In genomic region chr14:54396183-54396492, GRCh38 we compare ENCODE assay signal across 8 cellular contexts. TPM values are rescaled to one million over a fixed set of nuclear protein-coding genes. Genes with fewer than 3 reads are reported as not detected.
DNase-seq lines count a peak whose midpoint lies in the region; ATAC-seq, FAIRE-seq and TF ChIP-seq lines count a peak whose summit lies in the region.

No MANE protein-coding gene starts in this region.

- FAIRE-seq in keratinocyte (lab: Jason Lieb, UNC) (no peak), small intestine (lab: Jason Lieb, UNC) (no peak)

- WGBS in small intestine, 3 donors: 57 to 72% (median 59%) methylated on average over 9 of the region's 9 CpGs

- TF ChIP-seq CTCF in keratinocyte (optimal IDR thresholded peaks at IDR 0.05 in 1 of 3, IDR thresholded peaks at IDR 0.05 in 1 of 3, conservative IDR thresholded peaks at IDR 0.05 in 1 of 3; ENCODE audit: extremely low read depth in 1 of 3, insufficient read depth in 2 of 3, low read length in 3 of 3): no peak

- peak overlapping the region; percentile 40 for H3K27ac ChIP-seq in keratinocyte (ENCODE audit: control insufficient read depth, insufficient read depth, low read length)
- H3K27ac ChIP-seq in small intestine (ENCODE audit: low read depth in 1 of 2, low read length in 1 of 2): peak overlapping the region in 1 of 2 donors; percentile 40

- peak overlapping the region; percentile 64 to 83 (median 77) for H3K4me3 ChIP-seq in keratinocyte (ENCODE audit: control insufficient read depth in 2 of 3, extremely low read depth in 1 of 3, insufficient read depth in 2 of 3, low read depth in 1 of 3, low read length in 3 of 3)
- peak overlapping the region in 1 of 2 donors; percentile 31 for H3K4me3 ChIP-seq in small intestine (ENCODE audit: low read depth in 1 of 2, low read length in 2 of 2)

- H3K36me3 ChIP-seq in keratinocyte (ENCODE audit: control insufficient read depth in 2 of 2, extremely low read depth in 1 of 2, insufficient read depth in 2 of 2, low read length in 2 of 2): no peaks in the 10 kb centered on the region
- no peaks in the 10 kb centered on the region for H3K36me3 ChIP-seq in small intestine (ENCODE audit: control insufficient read depth in 2 of 2, insufficient read depth in 2 of 2, low read length in 2 of 2)

- peak overlapping the region; percentile 94 for H3K4me3 Mint-ChIP-seq in T-helper 2 cell treated with Interferon-gamma antibody and Interleukin-4, amounts not matched to agents 5 μg/mL and 100 μg/mL, for 36 hours
- peak overlapping the region; percentile 85 for H3K4me3 Mint-ChIP-seq in activated T-helper 17 cell treated with anti-CD3 and anti-CD28 coated beads, Interleukin-2, amount 50 U/mL, for 72 hours
- H3K4me3 Mint-ChIP-seq in stimulated activated naive CD8-positive, alpha-beta T cell treated with anti-CD3 and anti-CD28 coated beads, Interleukin-15, amount 100 ng/mL, for 72 hours: peak overlapping the region; percentile 89 to 91

- peaks cover 2% of the 10 kb centered on the region for H3K9me1 ChIP-seq in keratinocyte (ENCODE audit: control insufficient read depth, extremely low read depth, insufficient read depth, low read length)

- H3K27me3 ChIP-seq in keratinocyte (ENCODE audit: control insufficient read depth, extremely low read depth, insufficient read depth, low read length): no peaks in the 10 kb centered on the region
- H3K27me3 ChIP-seq in small intestine (ENCODE audit: control insufficient read depth in 2 of 2, insufficient read depth in 2 of 2, low read length in 2 of 2): no peaks in the 10 kb centered on the region

- H3K9me3 ChIP-seq in keratinocyte (ENCODE audit: control insufficient read depth, low read depth, low read length) (no peaks in the 10 kb centered on the region), small intestine (ENCODE audit: control insufficient read depth, low read depth) (no peaks in the 10 kb centered on the region)

- no peaks in the 10 kb centered on the region for H3K27me3 Mint-ChIP-seq in T-helper 2 cell treated with Interferon-gamma antibody and Interleukin-4, amounts not matched to agents 5 μg/mL and 100 μg/mL, for 36 hours (ENCODE audit: low read depth)
- H3K27me3 Mint-ChIP-seq in activated T-helper 17 cell treated with anti-CD3 and anti-CD28 coated beads, Interleukin-2, amount 50 U/mL, for 72 hours: peaks cover 1% of the 10 kb centered on the region
- H3K27me3 Mint-ChIP-seq in stimulated activated naive CD8-positive, alpha-beta T cell treated with anti-CD3 and anti-CD28 coated beads, Interleukin-15, amount 100 ng/mL, for 72 hours: no peaks in the 10 kb centered on the region

- H4K20me1 ChIP-seq in keratinocyte (ENCODE audit: control insufficient read depth, extremely low read depth, insufficient read depth, low read length): no peaks in the 10 kb centered on the region

- no peaks in the 10 kb centered on the region for H3K9me3 Mint-ChIP-seq in T-helper 2 cell treated with Interferon-gamma antibody and Interleukin-4, amounts not matched to agents 5 μg/mL and 100 μg/mL, for 36 hours
- H3K9me3 Mint-ChIP-seq in activated T-helper 17 cell treated with anti-CD3 and anti-CD28 coated beads, Interleukin-2, amount 50 U/mL, for 72 hours: no peaks in the 10 kb centered on the region
- H3K9me3 Mint-ChIP-seq in stimulated activated naive CD8-positive, alpha-beta T cell treated with anti-CD3 and anti-CD28 coated beads, Interleukin-15, amount 100 ng/mL, for 72 hours: no peaks in the 10 kb centered on the region

- H2AFZ ChIP-seq in keratinocyte (ENCODE audit: control insufficient read depth, low read length): peak overlapping the region; percentile 88

- ATAC-seq in activated T-helper 17 cell treated with anti-CD3 and anti-CD28 coated beads, Interleukin-2, amount 50 U/mL, for 72 hours (replicated peaks): no peak
- ATAC-seq in stimulated activated naive CD8-positive, alpha-beta T cell treated with anti-CD3 and anti-CD28 coated beads, Interleukin-15, amount 100 ng/mL, for 72 hours: no peak
- ATAC-seq in HG02588 (IDR thresholded peaks at IDR 0.05; ENCODE audit: unreplicated experiment): no peak

- peak overlapping the region; percentile 54 for H3K4me2 ChIP-seq in keratinocyte (ENCODE audit: control insufficient read depth, extremely low read depth, insufficient read depth, low read depth, low read length)

- H3K4me1 ChIP-seq in keratinocyte (ENCODE audit: control insufficient read depth, extremely low read depth, insufficient read depth, low read length): peaks cover 15% of the 10 kb centered on the region
- no peaks in the 10 kb centered on the region for H3K4me1 ChIP-seq in small intestine (ENCODE audit: control insufficient read depth in 2 of 2, insufficient read depth in 1 of 2, low read depth in 1 of 2, low read length in 1 of 2)

- H3K4me1 Mint-ChIP-seq in T-helper 2 cell treated with Interferon-gamma antibody and Interleukin-4, amounts not matched to agents 5 μg/mL and 100 μg/mL, for 36 hours (ENCODE audit: low read depth): peaks cover 23% of the 10 kb centered on the region
- H3K4me1 Mint-ChIP-seq in activated T-helper 17 cell treated with anti-CD3 and anti-CD28 coated beads, Interleukin-2, amount 50 U/mL, for 72 hours: peaks cover 11% of the 10 kb centered on the region
- peaks cover 29% of the 10 kb centered on the region for H3K4me1 Mint-ChIP-seq in stimulated activated naive CD8-positive, alpha-beta T cell treated with anti-CD3 and anti-CD28 coated beads, Interleukin-15, amount 100 ng/mL, for 72 hours

- H3K36me3 Mint-ChIP-seq in T-helper 2 cell treated with Interferon-gamma antibody and Interleukin-4, amounts not matched to agents 5 μg/mL and 100 μg/mL, for 36 hours (ENCODE audit: low read depth): peaks cover 9% of the 10 kb centered on the region
- H3K36me3 Mint-ChIP-seq in activated T-helper 17 cell treated with anti-CD3 and anti-CD28 coated beads, Interleukin-2, amount 50 U/mL, for 72 hours (ENCODE audit: low read depth): peaks cover 6% of the 10 kb centered on the region

- H3K9ac ChIP-seq in keratinocyte (ENCODE audit: control insufficient read depth, extremely low read depth, insufficient read depth, low read length): peak overlapping the region; percentile 56

- dilution Hi-C loops in keratinocyte (cut with MboI; ENCODE audit: extremely low pct_ligation_motif_present, low sequenced_read_pairs): no loop called here

- H3K79me2 ChIP-seq in keratinocyte (ENCODE audit: control insufficient read depth, insufficient read depth, low read length): peaks cover 3% of the 10 kb centered on the region

- H3K27ac Mint-ChIP-seq in T-helper 2 cell treated with Interferon-gamma antibody and Interleukin-4, amounts not matched to agents 5 μg/mL and 100 μg/mL, for 36 hours: peak overlapping the region; percentile 72
- peak overlapping the region; percentile 88 for H3K27ac Mint-ChIP-seq in activated T-helper 17 cell treated with anti-CD3 and anti-CD28 coated beads, Interleukin-2, amount 50 U/mL, for 72 hours
- H3K27ac Mint-ChIP-seq in stimulated activated naive CD8-positive, alpha-beta T cell treated with anti-CD3 and anti-CD28 coated beads, Interleukin-15, amount 100 ng/mL, for 72 hours: peak overlapping the region in 1 of 2 donors; percentile 53

- no peak for DNase-seq in T-helper 2 cell treated with Interferon-gamma antibody and Interleukin-4, amounts not matched to agents 5 μg/mL and 100 μg/mL, for 36 hours (ENCODE audit: low spot score)
- DNase-seq in T-helper 2 cell (no peak), keratinocyte (ENCODE audit: low read depth, low spot score) (no peak), glomerular visceral epithelial cell (ENCODE audit: extremely low spot score) (no peak), small intestine (no peak)
- no peak for DNase-seq in stimulated activated naive CD8-positive, alpha-beta T cell treated with anti-CD3 and anti-CD28 coated beads, Interleukin-15, amount 100 ng/mL, for 72 hours

RNA-seq across cellular contexts. Expression of gene CDKN3, which starts 0.7 kb away (rescaled TPM):
- total RNA-seq in activated T-helper 17 cell treated with anti-CD3 and anti-CD28 coated beads, Interleukin-2, amount 50 U/mL, for 72 hours: 10 to 100 TPM; 68.0 to 73.3 TPM
- polyA plus RNA-seq in keratinocyte: 6.8 to 51.6 TPM (median 26.8 TPM) in 3 replicates
- polyA plus RNA-seq in keratinocyte (2011; ENCODE audit: low read depth): not detected
- 9.2 and 20.8 TPM in 2 replicates for polyA plus RNA-seq in keratinocyte (2011; cell fraction: cytosol; rRNA removed)
- polyA plus RNA-seq in keratinocyte (2011; cell fraction: nucleus; rRNA removed): 3.2 and 3.8 TPM in 2 replicates
- polyA plus RNA-seq in keratinocyte (2012; ENCODE audit: low replicate concordance): 0.30 and 28.7 TPM in 2 replicates
- polyA minus RNA-seq in keratinocyte: 2.4 to 22.9 TPM (median 7.5 TPM) in 3 replicates
- 2.5 TPM for polyA minus RNA-seq in keratinocyte (2011; cell fraction: cytosol; rRNA and poly(A)+ RNA removed)
- 0.63 and 3.3 TPM in 2 replicates for polyA minus RNA-seq in keratinocyte (2011; cell fraction: nucleus; rRNA and poly(A)+ RNA removed)
- polyA plus RNA-seq in small intestine: 10 to 100 TPM in 2 of 3 donors, 1 to 10 TPM in 1; 2.2 to 56.3 (median 10.1) TPM

RNA-seq across cellular contexts. Expression of gene CNIH1, which starts 45.0 kb away (rescaled TPM):
- total RNA-seq in activated T-helper 17 cell treated with anti-CD3 and anti-CD28 coated beads, Interleukin-2, amount 50 U/mL, for 72 hours: 10 to 100 TPM; 56.1 to 60.8 TPM
- polyA plus RNA-seq in keratinocyte (220 to 322 TPM (median 314 TPM) in 3 replicates), small intestine (100 to 1,000 TPM in 2 of 3 donors, 10 to 100 TPM in 1; 70.7 to 201 (median 126) TPM)
- 232 TPM for polyA plus RNA-seq in keratinocyte (2011; ENCODE audit: low read depth)
- 185 and 284 TPM in 2 replicates for polyA plus RNA-seq in keratinocyte (2011; cell fraction: cytosol; rRNA removed)
- polyA plus RNA-seq in keratinocyte (2011; cell fraction: nucleus; rRNA removed): 124 and 150 TPM in 2 replicates
- polyA plus RNA-seq in keratinocyte (2012; ENCODE audit: low replicate concordance): 135 and 160 TPM in 2 replicates
- 161 to 241 TPM (median 212 TPM) in 3 replicates for polyA minus RNA-seq in keratinocyte
- polyA minus RNA-seq in keratinocyte (2011; cell fraction: cytosol; rRNA and poly(A)+ RNA removed): 129 TPM
- 51.6 and 76.4 TPM in 2 replicates for polyA minus RNA-seq in keratinocyte (2011; cell fraction: nucleus; rRNA and poly(A)+ RNA removed)
